In the genomic region with DNA sequence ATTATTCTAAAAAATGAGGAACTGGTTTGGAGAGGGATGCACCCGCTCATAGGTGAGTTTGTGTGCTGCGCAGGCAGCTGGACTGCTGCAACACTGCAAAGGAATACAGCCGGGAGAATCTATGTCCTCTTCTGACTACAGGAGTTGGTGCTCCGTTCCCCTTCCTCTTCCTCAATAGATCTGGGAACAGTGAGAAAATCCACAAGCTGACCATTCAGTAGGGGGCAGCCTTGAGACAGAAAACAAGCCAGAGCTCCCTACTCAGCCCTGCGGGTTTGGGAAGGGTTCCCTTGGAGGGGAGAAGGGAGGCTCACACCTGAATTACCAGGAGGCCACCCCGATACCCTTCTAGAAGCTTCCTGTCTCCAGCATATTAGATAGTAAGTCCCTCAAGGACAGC, we compare ENCODE assay signal across 11 cellular contexts.
DNase-seq lines count a peak whose midpoint lies in the region; TF ChIP-seq lines count a peak whose summit lies in the region.
"Had no signal": no experiment of that assay in that cellular context is flagged by ENCODE, and none has a peak within 500 bp of the region (broad histone marks: within the 10 kb centered on the region; RNA-seq: fewer than 3 reads in every experiment).

No MANE protein-coding gene starts in this region.

- no peaks in the 10 kb centered on the region for H3K36me3 ChIP-seq in H7 (replicated peaks; ENCODE audit: control insufficient read depth, insufficient read depth, low read length)
- no peaks in the 10 kb centered on the region for H3K36me3 ChIP-seq in SU-DHL-6 (ENCODE audit: low read length)
- no peaks in the 10 kb centered on the region for H3K36me3 ChIP-seq in kidney epithelial cell (ENCODE audit: control insufficient read depth, insufficient read depth, low read length)

- TF ChIP-seq CTCF in SU-DHL-6 (IDR thresholded peaks at IDR 0.05; ENCODE audit: insufficient read depth, low read length, poor library complexity, severe bottlenecking) (peak; percentile 13), kidney epithelial cell (IDR thresholded peaks at IDR 0.05; ENCODE audit: insufficient read depth, low read length, poor library complexity, severe bottlenecking) (peak; percentile 28)

- no peak overlapping the region for H2AFZ ChIP-seq in SU-DHL-6 (ENCODE audit: low read depth, low read length, severe bottlenecking)

- H3K27me3 ChIP-seq in H7 (ENCODE audit: control insufficient read depth, insufficient read depth, low read length) (no peaks in the 10 kb centered on the region), SU-DHL-6 (ENCODE audit: low read length) (no peaks in the 10 kb centered on the region), kidney epithelial cell (ENCODE audit: control insufficient read depth, insufficient read depth, low read length) (no peaks in the 10 kb centered on the region)

- DNase-seq in D341Med (ENCODE audit: low spot score) (peak; percentile 21), H7 (peak; percentile 49), kidney epithelial cell (ENCODE audit: low read depth) (no peak), NCI-H1092 treated with DMSO at 0.1 percent for 48 hours (lab: John Stamatoyannopoulos, UW) (no peak), foreskin melanocyte (no peak), GF-D8 (lab: John Stamatoyannopoulos, UW) (no peak)
- no peak for DNase-seq in activated CD4-positive, alpha-beta T cell treated with anti-CD3 and anti-CD28 coated beads, Interleukin-2, amount 50 U/mL, for 1 hour
- DNase-seq: MV-4-11; naive thymus-derived CD4-positive, alpha-beta T cell; SHP77 treated with DMSO at 0.1 percent for 48 hours had no signal

- H4K20me1 ChIP-seq in SU-DHL-6 (ENCODE audit: low read depth, low read length): no peaks in the 10 kb centered on the region

- H3K27ac ChIP-seq in SU-DHL-6 (ENCODE audit: low read depth, low read length): no peak overlapping the region

- no peak overlapping the region for H3K4me2 ChIP-seq in SU-DHL-6 (ENCODE audit: low read depth, low read length, poor library complexity, severe bottlenecking)

- H3K9me2 ChIP-seq in SU-DHL-6 (replicated peaks; ENCODE audit: insufficient read depth, low read length): no peaks in the 10 kb centered on the region

- H3K4me3 ChIP-seq in H7 (ENCODE audit: insufficient read depth, low read depth, low read length): no peak overlapping the region
- no peak overlapping the region for H3K4me3 ChIP-seq in SU-DHL-6 (ENCODE audit: insufficient read depth, low read length, poor library complexity, severe bottlenecking)
- H3K4me3 ChIP-seq in kidney epithelial cell (ENCODE audit: low read depth, low read length): no peak overlapping the region

- no peaks in the 10 kb centered on the region for H3K9me3 ChIP-seq in SU-DHL-6 (ENCODE audit: insufficient read depth, low read length)

- H3F3A ChIP-seq in SU-DHL-6 (ENCODE audit: insufficient read depth): no peaks in the 10 kb centered on the region

- H3K9ac ChIP-seq in SU-DHL-6 (ENCODE audit: low read length): no peak overlapping the region

- no peaks in the 10 kb centered on the region for H3K79me2 ChIP-seq in SU-DHL-6 (ENCODE audit: insufficient read depth, low read length)

Comparison
In these comparisons a context has a peak if more than half of its experiments do, and no peak if none do; other contexts are left out.
1. DNase-seq: peak in D341Med (single experiment) and H7 (single experiment); none in kidney epithelial cell (single experiment), activated CD4-positive, alpha-beta T cell treated with anti-CD3 and anti-CD28 coated beads, Interleukin-2, amount 50 U/mL, for 1 hour (single experiment), NCI-H1092 treated with DMSO at 0.1 percent for 48 hours (single experiment), foreskin melanocyte (single experiment) and GF-D8 (single experiment).